Comparison of ENCODE assay signal across 29 cellular contexts in the genomic region with DNA sequence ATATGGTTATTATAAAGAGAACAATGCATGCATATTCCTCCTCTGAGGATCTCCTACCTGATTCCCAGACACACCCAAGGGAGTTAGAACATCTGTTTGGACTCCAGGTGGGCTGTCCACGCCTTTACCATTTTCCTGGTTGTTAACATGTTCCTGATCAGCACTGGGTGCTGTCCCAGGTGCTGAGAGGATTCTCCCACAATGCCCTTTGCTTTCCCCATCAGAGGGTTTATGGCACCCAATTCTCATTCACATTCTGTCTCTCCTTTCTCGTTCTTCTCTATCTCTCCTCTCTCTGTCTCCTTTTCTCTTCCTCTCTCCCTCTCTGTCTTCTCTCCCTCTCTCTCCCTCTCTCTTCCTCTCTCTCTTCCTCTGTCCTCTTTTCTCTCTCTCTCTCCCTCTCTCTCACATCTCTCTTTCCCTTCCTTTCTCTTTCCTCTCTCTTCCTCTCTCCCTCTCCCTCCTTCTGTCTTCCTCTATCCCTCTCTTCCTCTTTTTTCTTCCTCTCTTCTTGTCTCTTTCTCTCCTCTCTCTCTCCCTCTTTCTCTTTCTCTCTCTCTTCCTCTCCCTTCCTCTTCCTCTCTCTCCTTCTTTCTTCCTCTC. TPM values are rescaled to one million over a fixed set of nuclear protein-coding genes. Genes with fewer than 3 reads are reported as not detected.
DNase-seq lines count a peak whose midpoint lies in the region; ATAC-seq and TF ChIP-seq lines count a peak whose summit lies in the region.
"Had no signal": no experiment of that assay in that cellular context is flagged by ENCODE, and none has a peak within 500 bp of the region (broad histone marks: within the 10 kb centered on the region; RNA-seq: fewer than 3 reads in every experiment).

No MANE protein-coding gene starts in this region.

- peaks cover 2% of the 10 kb centered on the region for H3K4me1 ChIP-seq in endodermal cell (ENCODE audit: control insufficient read depth, insufficient read depth, low read length)
- peaks cover under 1 to 20% (median 11%) of the 10 kb centered on the region in 4 donors for H3K4me1 ChIP-seq in Peyer's patch

- H3K4me1 Mint-ChIP-seq in activated naive CD4-positive, alpha-beta T cell treated with anti-CD3 and anti-CD28 coated beads, Interleukin-2, amount 10 ng/mL, durations not matched to agents 7 days and 5 days: peaks cover 28% of the 10 kb centered on the region
- H3K4me1 Mint-ChIP-seq in activated naive CD4-positive, alpha-beta T cell treated with anti-CD3 and anti-CD28 coated beads for 36 hours (ENCODE audit: low read depth): peaks cover 21% of the 10 kb centered on the region
- peaks cover 10% of the 10 kb centered on the region for H3K4me1 Mint-ChIP-seq in endodermal cell

- H3K4me3 ChIP-seq in endodermal cell (ENCODE audit: low read length): no peak overlapping the region
- no peak overlapping the region for H3K4me3 ChIP-seq in Peyer's patch
- H3K4me3 ChIP-seq: BLaER1, body of pancreas, SJCRH30, stomach, thyroid gland had no signal

- no peak for ATAC-seq in GM19452 (IDR thresholded peaks at IDR 0.05; ENCODE audit: unreplicated experiment)
- ATAC-seq: body of pancreas; left ventricle myocardium superior; naive thymus-derived CD8-positive, alpha-beta T cell had no signal

- intact Hi-C loops in activated naive CD4-positive, alpha-beta T cell treated with anti-CD3 and anti-CD28 coated beads for 36 hours (cut with micrococcal nuclease): no loop called here

- H3K4me3 Mint-ChIP-seq in activated naive CD4-positive, alpha-beta T cell treated with anti-CD3 and anti-CD28 coated beads, Interleukin-2, amount 10 ng/mL, durations not matched to agents 7 days and 5 days: no peak overlapping the region
- H3K4me3 Mint-ChIP-seq in activated naive CD4-positive, alpha-beta T cell treated with anti-CD3 and anti-CD28 coated beads for 36 hours: no peak overlapping the region
- H3K4me3 Mint-ChIP-seq in endodermal cell: no peak overlapping the region
- H3K4me3 Mint-ChIP-seq: naive thymus-derived CD8-positive, alpha-beta T cell had no signal

- WGBS in endodermal cell (ENCODE audit: insufficient coverage in 1 of 2, insufficient read length in 1 of 2), 2 experiments: 35 to 41% methylated on average over 2 of the region's 2 CpGs

- H3K27ac Mint-ChIP-seq in activated naive CD4-positive, alpha-beta T cell treated with anti-CD3 and anti-CD28 coated beads, Interleukin-2, amount 10 ng/mL, durations not matched to agents 7 days and 5 days: no peak overlapping the region
- no peak overlapping the region for H3K27ac Mint-ChIP-seq in activated naive CD4-positive, alpha-beta T cell treated with anti-CD3 and anti-CD28 coated beads for 36 hours
- H3K27ac Mint-ChIP-seq in endodermal cell: no peak overlapping the region

- no peak overlapping the region for H3K9ac ChIP-seq in endodermal cell (ENCODE audit: extremely low read depth, low read length, poor library complexity, severe bottlenecking)
- H3K9ac ChIP-seq: BLaER1 had no signal

- H3K27me3 ChIP-seq in endodermal cell (ENCODE audit: control insufficient read depth, insufficient read depth, low read length, poor library complexity, severe bottlenecking) (peaks cover 30% of the 10 kb centered on the region), Peyer's patch (no peaks in the 10 kb centered on the region)
- H3K27me3 ChIP-seq: body of pancreas, thyroid gland had no signal

- DNase-seq in activated naive CD4-positive, alpha-beta T cell treated with anti-CD3 and anti-CD28 coated beads, Interleukin-2, amount 10 ng/mL, durations not matched to agents 7 days and 5 days: peak; percentile 48
- no peak for DNase-seq in activated naive CD4-positive, alpha-beta T cell treated with anti-CD3 and anti-CD28 coated beads for 36 hours
- DNase-seq in SW480 (ENCODE audit: low spot score) (peak; percentile 43), endodermal cell (peak; percentile 83), Peyer's patch (no peak), NCI-H2029 treated with DMSO at 0.1 percent for 48 hours (lab: John Stamatoyannopoulos, UW) (no peak)
- DNase-seq: activated CD4-positive, CD25-positive, alpha-beta regulatory T cell; activated CD8-positive, alpha-beta memory T cell treated with anti-CD3 and anti-CD28 coated beads for 24 hours; activated effector memory CD4-positive, alpha-beta T cell treated with anti-CD3 and anti-CD28 coated beads, Interleukin-2, amount 50 U/mL, for 16 hours; body of pancreas; Caco-2; cerebellar nuclear complex; DMS79 treated with DMSO at 0.1 percent for 48 hours; islet precursor cell; KG1; left ventricle myocardium superior; midbrain; naive thymus-derived CD8-positive, alpha-beta T cell; NCI-H1436; NCI-H510A treated with DMSO at 0.1 percent for 48 hours; NK-92 treated with Interleukin-12 subunit alpha and Interleukin-12 subunit beta, amount 100 ng/mL, for 24 hours; stimulated activated CD8-positive, alpha-beta memory T cell treated with anti-CD3 and anti-CD28 coated beads, Interleukin-4, amount 100 ng/mL, for 48 hours; stomach; T-helper 1 cell; thyroid gland had no signal

- H3K27ac ChIP-seq in endodermal cell (ENCODE audit: low read depth, low read length) (no peak overlapping the region), Peyer's patch (no peak overlapping the region)
- H3K27ac ChIP-seq: BLaER1, body of pancreas, SJCRH30, stomach, thyroid gland had no signal

- H3K9me3 ChIP-seq in endodermal cell (ENCODE audit: control insufficient read depth, low read length) (no peaks in the 10 kb centered on the region), Peyer's patch (peaks cover 0 to 13% (median 0%) of the 10 kb centered on the region in 4 donors)
- H3K9me3 ChIP-seq: body of pancreas, Caco-2, SJCRH30, stomach, thyroid gland had no signal

- H3K36me3 Mint-ChIP-seq in activated naive CD4-positive, alpha-beta T cell treated with anti-CD3 and anti-CD28 coated beads, Interleukin-2, amount 10 ng/mL, durations not matched to agents 7 days and 5 days: peaks cover 2% of the 10 kb centered on the region
- H3K36me3 Mint-ChIP-seq in activated naive CD4-positive, alpha-beta T cell treated with anti-CD3 and anti-CD28 coated beads for 36 hours (ENCODE audit: low read depth): peaks cover 1% of the 10 kb centered on the region
- no peaks in the 10 kb centered on the region for H3K36me3 Mint-ChIP-seq in endodermal cell (ENCODE audit: low read depth)

- no peak for TF ChIP-seq CTCF in endodermal cell (conservative IDR thresholded peaks at IDR 0.05)
- no peak for TF ChIP-seq CTCF in Peyer's patch (IDR thresholded peaks at IDR 0.05)

- peaks cover 2% of the 10 kb centered on the region for H3K9me3 Mint-ChIP-seq in activated naive CD4-positive, alpha-beta T cell treated with anti-CD3 and anti-CD28 coated beads, Interleukin-2, amount 10 ng/mL, durations not matched to agents 7 days and 5 days
- H3K9me3 Mint-ChIP-seq in activated naive CD4-positive, alpha-beta T cell treated with anti-CD3 and anti-CD28 coated beads for 36 hours: no peaks in the 10 kb centered on the region
- H3K9me3 Mint-ChIP-seq in endodermal cell: no peaks in the 10 kb centered on the region

- peaks cover 69% of the 10 kb centered on the region for H3K27me3 Mint-ChIP-seq in activated naive CD4-positive, alpha-beta T cell treated with anti-CD3 and anti-CD28 coated beads, Interleukin-2, amount 10 ng/mL, durations not matched to agents 7 days and 5 days
- H3K27me3 Mint-ChIP-seq in activated naive CD4-positive, alpha-beta T cell treated with anti-CD3 and anti-CD28 coated beads for 36 hours (ENCODE audit: low read depth): peaks cover 44% of the 10 kb centered on the region
- H3K27me3 Mint-ChIP-seq in endodermal cell (ENCODE audit: insufficient read depth): peaks cover 64% of the 10 kb centered on the region

- no peak for TF ChIP-seq POLR2A in Peyer's patch (IDR thresholded peaks at IDR 0.05)

- CTCF ChIA-PET in activated naive CD4-positive, alpha-beta T cell treated with anti-CD3 and anti-CD28 coated beads, Interleukin-2, amount 10 ng/mL, durations not matched to agents 7 days and 5 days (lab: Charles Lee): no interaction called here
- CTCF ChIA-PET in activated naive CD4-positive, alpha-beta T cell treated with anti-CD3 and anti-CD28 coated beads for 36 hours (lab: Charles Lee): interaction anchor here (0.9 kb wide), 1 partner anchor 22 kb away, joined by 3 read pairs; no protein-coding TSS in a partner anchor

- H3K36me3 ChIP-seq in endodermal cell (ENCODE audit: control insufficient read depth, insufficient read depth, low read length) (no peaks in the 10 kb centered on the region), Peyer's patch (no peaks in the 10 kb centered on the region)
- H3K36me3 ChIP-seq: SJCRH30, stomach, thyroid gland had no signal

RNA-seq across cellular contexts. Expression of a gene that starts 3.3 kb away (rescaled TPM):
- total RNA-seq in activated naive CD4-positive, alpha-beta T cell treated with anti-CD3 and anti-CD28 coated beads for 36 hours: 1 to 10 TPM; 8.7 to 8.9 TPM
- 10 to 100 TPM; 20.6 to 39.0 TPM for total RNA-seq in endodermal cell
- polyA plus RNA-seq in endodermal cell (2013, experiment 1 of 2): 9.6 TPM
- polyA plus RNA-seq in endodermal cell (2013, experiment 2 of 2): 9.2 TPM
- total RNA-seq in Peyer's patch: 10 to 100 TPM; 21.5 to 84.2 (median 49.0) TPM

RNA-seq across cellular contexts. Expression of a gene that starts 9.5 kb away (rescaled TPM):
- total RNA-seq in activated naive CD4-positive, alpha-beta T cell treated with anti-CD3 and anti-CD28 coated beads for 36 hours: under 1 TPM; 0.88 to 0.89 TPM
- total RNA-seq in endodermal cell: 10 to 100 TPM; 29.4 to 52.8 TPM
- 14.5 TPM for polyA plus RNA-seq in endodermal cell (2013, experiment 1 of 2)
- polyA plus RNA-seq in endodermal cell (2013, experiment 2 of 2): 14.3 TPM
- 10 to 100 TPM in 3 of 4 donors, 1 to 10 TPM in 1; 5.0 to 43.8 (median 23.1) TPM for total RNA-seq in Peyer's patch

RNA-seq across cellular contexts. Expression of a gene that starts 28.1 kb away (rescaled TPM):
- not detected for total RNA-seq in activated naive CD4-positive, alpha-beta T cell treated with anti-CD3 and anti-CD28 coated beads for 36 hours
- total RNA-seq in endodermal cell (under 1 TPM in 1 of 2 donors, not detected in 1; 0.22 TPM), Peyer's patch (under 1 TPM in 1 of 4 donors, not detected in 3; 0.57 TPM)
- polyA plus RNA-seq in endodermal cell (2013, experiment 1 of 2): not detected
- 0.41 TPM for polyA plus RNA-seq in endodermal cell (2013, experiment 2 of 2)
- total RNA-seq: Caco-2, left ventricle myocardium superior, RPMI7951 had no signal

RNA-seq across cellular contexts. Expression of a gene that starts 51.2 kb away (rescaled TPM):
- total RNA-seq in activated naive CD4-positive, alpha-beta T cell treated with anti-CD3 and anti-CD28 coated beads for 36 hours: 10 to 100 TPM; 41.2 to 42.1 TPM
- total RNA-seq in endodermal cell (100 to 1,000 TPM in 1 of 2 donors, 10 to 100 TPM in 1; 98.2 to 107 TPM), Peyer's patch (100 to 1,000 TPM; 113 to 512 (median 193) TPM)
- 53.5 TPM for polyA plus RNA-seq in endodermal cell (2013, experiment 1 of 2)
- 49.1 TPM for polyA plus RNA-seq in endodermal cell (2013, experiment 2 of 2)

Comparison
In these comparisons a context has a peak if more than half of its experiments do, and no peak if none do; other contexts are left out.
1. DNase-seq: peak in activated naive CD4-positive, alpha-beta T cell treated with anti-CD3 and anti-CD28 coated beads, Interleukin-2, amount 10 ng/mL, durations not matched to agents 7 days and 5 days (single experiment), SW480 (single experiment) and endodermal cell (single experiment); none in activated naive CD4-positive, alpha-beta T cell treated with anti-CD3 and anti-CD28 coated beads for 36 hours (single experiment), Peyer's patch (0 of 3) and NCI-H2029 treated with DMSO at 0.1 percent for 48 hours (single experiment).